8 cellular contexts compared by ENCODE assay signal in the genomic region with DNA sequence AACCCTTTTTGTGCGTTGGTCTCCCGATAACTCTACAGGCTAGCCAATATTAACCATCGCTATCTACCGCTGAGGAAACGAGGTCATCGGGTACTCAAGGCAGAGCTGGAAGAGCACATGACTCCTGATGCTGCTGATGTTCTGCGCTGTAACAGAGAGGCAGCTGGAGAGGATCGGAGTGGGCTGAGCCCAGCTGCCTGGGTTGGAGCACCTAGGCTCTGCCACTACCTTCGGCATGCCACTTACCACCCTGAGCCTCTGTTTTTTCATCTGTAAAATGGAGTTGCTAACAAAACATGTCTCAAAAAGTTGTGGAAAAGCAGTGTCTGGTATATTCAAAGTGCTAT. TPM values are rescaled to one million over a fixed set of nuclear protein-coding genes. Genes with fewer than 3 reads are reported as not detected.
DNase-seq lines count a peak whose midpoint lies in the region; ATAC-seq and TF ChIP-seq lines count a peak whose summit lies in the region.

No MANE protein-coding gene starts in this region.

- TF ChIP-seq POLR2A in Peyer's patch (IDR thresholded peaks at IDR 0.05), result no peak

- peak overlapping the region in 1 of 4 donors; percentile 48 for H3K27ac ChIP-seq in Peyer's patch

- H3K36me3 ChIP-seq in Peyer's patch, result no peaks in the 10 kb centered on the region

- no peaks in the 10 kb centered on the region for H3K36me3 Mint-ChIP-seq in neural crest cell (ENCODE audit: low read depth)

- ATAC-seq in GM21390 (IDR thresholded peaks at IDR 0.05; ENCODE audit: unreplicated experiment) (no peak), GM21447 (IDR thresholded peaks at IDR 0.05; ENCODE audit: unreplicated experiment) (no peak)

- DNase-seq in NCI-H510A (lab: John Stamatoyannopoulos, UW), result peak; percentile 60
- DNase-seq in NCI-H510A treated with DMSO at 0.1 percent for 48 hours (lab: John Stamatoyannopoulos, UW), result no peak
- no peak for DNase-seq in Peyer's patch
- DNase-seq in epithelial cell of proximal tubule (ENCODE audit: low read depth), result no peak
- DNase-seq in neural crest cell (ENCODE audit: low read depth, low spot score), result no peak
- no peak for DNase-seq in GM20000 (ENCODE audit: low spot score)

- no peak for TF ChIP-seq CTCF in Peyer's patch (IDR thresholded peaks at IDR 0.05)
- TF ChIP-seq CTCF in epithelial cell of proximal tubule (conservative IDR thresholded peaks at IDR 0.05; ENCODE audit: low read depth, low read length), result no peak
- no peak for TF ChIP-seq CTCF in neural crest cell (conservative IDR thresholded peaks at IDR 0.05)
- TF ChIP-seq CTCF in GM20000 (IDR thresholded peaks at IDR 0.05; ENCODE audit: extremely low read depth, missing control alignments), result no peak

- H3K27me3 Mint-ChIP-seq in neural crest cell (ENCODE audit: low read depth), result peaks cover 43% of the 10 kb centered on the region

- no peak overlapping the region for H3K27ac Mint-ChIP-seq in neural crest cell (ENCODE audit: unreplicated experiment)

- H3K4me3 Mint-ChIP-seq in neural crest cell, result peak overlapping the region; percentile 87

- H3K4me1 ChIP-seq in Peyer's patch, result peaks cover 0 to 18% (median 2%) of the 10 kb centered on the region in 4 donors

- no peaks in the 10 kb centered on the region for H3K9me3 ChIP-seq in Peyer's patch

- H3K27me3 ChIP-seq in Peyer's patch, result no peaks in the 10 kb centered on the region

- no peaks in the 10 kb centered on the region for H3K9me3 Mint-ChIP-seq in neural crest cell

- H3K4me3 ChIP-seq in Peyer's patch (peak overlapping the region; percentile 45 to 93 (median 70)), epithelial cell of proximal tubule (ENCODE audit: low read depth, low read length) (peak overlapping the region; percentile 62)

- peaks cover 20% of the 10 kb centered on the region for H3K4me1 Mint-ChIP-seq in neural crest cell

RNA-seq across cellular contexts. Expression of gene SLC46A1, which starts 0.4 kb away (rescaled TPM):
- 10 to 100 TPM in 2 of 4 donors, 1 to 10 TPM in 2; 2.5 to 92.6 (median 15.5) TPM for total RNA-seq in Peyer's patch
- 2.8 and 4.7 TPM in 2 replicates for total RNA-seq in epithelial cell of proximal tubule
- total RNA-seq in neural crest cell, result 16.8 and 17.5 TPM in 2 replicates

RNA-seq across cellular contexts. Expression of gene SARM1, which starts 35.0 kb away (rescaled TPM):
- total RNA-seq in Peyer's patch (10 to 100 TPM; 12.8 to 37.6 (median 24.6) TPM), epithelial cell of proximal tubule (0.80 and 0.81 TPM in 2 replicates), neural crest cell (47.5 and 52.5 TPM in 2 replicates)

RNA-seq across cellular contexts. Expression of gene VTN, which starts 36.3 kb away (rescaled TPM):
- total RNA-seq in Peyer's patch (under 1 TPM in 1 of 4 donors, not detected in 3; 0.57 TPM), epithelial cell of proximal tubule (not detected in 2 replicates), neural crest cell (0.40 and 0.68 TPM in 2 replicates)

RNA-seq across cellular contexts. Expression of gene SEBOX, which starts 41.5 kb away (rescaled TPM):
- total RNA-seq in Peyer's patch (not detected), epithelial cell of proximal tubule (not detected in 2 replicates), neural crest cell (not detected in 2 replicates)

RNA-seq across cellular contexts. Expression of gene POLDIP2, which starts 49.1 kb away (rescaled TPM):
- total RNA-seq in Peyer's patch (10 to 100 TPM; 49.5 to 87.2 (median 79.0) TPM), epithelial cell of proximal tubule (96.4 and 131 TPM in 2 replicates), neural crest cell (75.5 and 78.2 TPM in 2 replicates)
